ENCODE assay signal across 1 cellular context in the genomic region with DNA sequence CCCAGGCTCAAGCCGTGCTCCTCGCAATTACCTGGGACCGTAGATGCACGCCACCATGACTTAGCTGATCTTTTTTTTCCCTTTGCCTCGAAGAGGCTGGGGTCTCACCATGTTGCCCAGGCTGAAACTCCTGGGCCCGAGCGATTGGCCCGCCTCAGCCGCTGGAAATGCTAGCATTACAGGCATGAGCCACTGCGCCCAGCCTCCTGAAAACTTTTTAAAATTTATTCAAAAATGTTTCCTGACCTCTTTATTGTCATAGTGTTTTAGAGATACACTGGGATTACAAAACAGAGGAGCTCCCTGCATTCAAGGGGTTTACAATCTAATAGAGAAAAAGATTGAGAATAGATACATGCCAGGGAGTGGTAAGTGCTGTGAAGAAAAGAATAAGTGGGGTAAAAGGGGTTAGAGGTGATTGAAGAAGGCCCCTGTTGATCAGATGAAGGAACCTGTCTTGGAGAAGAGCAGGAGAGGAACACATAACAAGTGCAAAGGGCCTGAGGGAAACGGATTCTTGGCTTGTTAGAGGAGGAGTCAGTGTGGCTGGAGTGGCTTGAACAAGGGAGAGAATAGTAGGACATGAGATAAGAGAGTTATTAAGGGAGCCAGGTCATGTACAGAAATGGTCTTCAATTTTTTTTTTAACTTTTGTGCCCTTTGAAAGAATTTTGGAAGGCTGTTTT.
TF ChIP-seq lines count a peak whose summit lies in the region.

No MANE protein-coding gene starts in this region.

TF ChIP-seq in K562, 482 proteins besides CTCF, POLR2A, EP300 and RAD21 (continued from another document and continues in another):
- TF ChIP-seq, protein P1, sequence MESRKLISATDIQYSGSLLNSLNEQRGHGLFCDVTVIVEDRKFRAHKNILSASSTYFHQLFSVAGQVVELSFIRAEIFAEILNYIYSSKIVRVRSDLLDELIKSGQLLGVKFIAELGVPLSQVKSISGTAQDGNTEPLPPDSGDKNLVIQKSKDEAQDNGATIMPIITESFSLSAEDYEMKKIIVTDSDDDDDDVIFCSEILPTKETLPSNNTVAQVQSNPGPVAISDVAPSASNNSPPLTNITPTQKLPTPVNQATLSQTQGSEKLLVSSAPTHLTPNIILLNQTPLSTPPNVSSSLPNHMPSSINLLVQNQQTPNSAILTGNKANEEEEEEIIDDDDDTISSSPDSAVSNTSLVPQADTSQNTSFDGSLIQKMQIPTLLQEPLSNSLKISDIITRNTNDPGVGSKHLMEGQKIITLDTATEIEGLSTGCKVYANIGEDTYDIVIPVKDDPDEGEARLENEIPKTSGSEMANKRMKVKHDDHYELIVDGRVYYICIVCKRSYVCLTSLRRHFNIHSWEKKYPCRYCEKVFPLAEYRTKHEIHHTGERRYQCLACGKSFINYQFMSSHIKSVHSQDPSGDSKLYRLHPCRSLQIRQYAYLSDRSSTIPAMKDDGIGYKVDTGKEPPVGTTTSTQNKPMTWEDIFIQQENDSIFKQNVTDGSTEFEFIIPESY (CRISPR knock-in tag; IDR thresholded peaks at IDR 0.05): peak; percentile 77
- TF ChIP-seq CC2D1A (IDR thresholded peaks at IDR 0.05) (0 out of 2 replicates have a peak, but pooled peaks have one; percentile 12), HDAC1 (IDR thresholded peaks at IDR 0.05) (peak in 1 of 2 experiments; percentile 48; a peak in 1 of 4 replicates), SUPT5H (IDR thresholded peaks at IDR 0.05) (peak; percentile 17; the same call in 1 of the 2 replicates), CBX8 (IDR thresholded peaks at IDR 0.05; ENCODE audit: borderline replicate concordance, extremely low read depth, low read depth, low read length, poor library complexity, severe bottlenecking) (no peak), GATA2 (CRISPR knock-in tag; IDR thresholded peaks at IDR 0.05) (peak; percentile 12; the same call in 1 of the 2 replicates), LARP7 (IDR thresholded peaks at IDR 0.05) (0 out of 2 replicates have a peak, but pooled peaks have one; percentile 61), NCOA6 (IDR thresholded peaks at IDR 0.05) (no peak), PCBP1 (IDR thresholded peaks at IDR 0.05; ENCODE audit: low read depth, low read length, poor library complexity, severe bottlenecking) (no peak), ARID2 (IDR thresholded peaks at IDR 0.05) (0 out of 2 replicates have a peak, but pooled peaks have one; percentile 16), MYNN (IDR thresholded peaks at IDR 0.05) (no peak), MYNN (CRISPR knock-in tag; IDR thresholded peaks at IDR 0.05) (no peak), ZNF121 (CRISPR knock-in tag; conservative IDR thresholded peaks at IDR 0.05) (0 out of 2 replicates have a peak, but pooled peaks have one; percentile 36), SREBF2 (CRISPR knock-in tag; IDR thresholded peaks at IDR 0.05) (no peak), EHMT2 (IDR thresholded peaks at IDR 0.05) (peak; percentile 54; the same call in 1 of the 2 replicates), ARHGAP35 (IDR thresholded peaks at IDR 0.05; ENCODE audit: partially characterized antibody) (peak; percentile 53), SMARCA4 (IDR thresholded peaks at IDR 0.05) (peak; percentile 11; the same call in 1 of the 2 replicates), RBM25 (IDR thresholded peaks at IDR 0.05; ENCODE audit: low read depth, low read length, severe bottlenecking) (peak; percentile 17), NFATC3 (IDR thresholded peaks at IDR 0.05) (0 out of 2 replicates have a peak, but pooled peaks have one; percentile 35), EWSR1 (IDR thresholded peaks at IDR 0.05; ENCODE audit: borderline replicate concordance, low read depth, partially characterized antibody) (no peak), SMARCA5 (IDR thresholded peaks at IDR 0.05) (peak; percentile 76; the same call in 1 of the 2 replicates), ZNF274 (IDR thresholded peaks at IDR 0.05; ENCODE audit: borderline replicate concordance, low read depth, low read length) (no peak), ZNF12 (CRISPR knock-in tag; IDR thresholded peaks at IDR 0.05) (0 out of 2 replicates have a peak, but pooled peaks have one; percentile 28), EP400 (IDR thresholded peaks at IDR 0.05) (no peak), BCOR (IDR thresholded peaks at IDR 0.05) (peak; percentile 36; the same call in 1 of the 2 replicates), TRIM28 (IDR thresholded peaks at IDR 0.05) (peak; percentile 54; the same call in 1 of the 2 replicates), PYGO2 (tag; IDR thresholded peaks at IDR 0.05) (no peak), NFE2L1 (tag; IDR thresholded peaks at IDR 0.05; ENCODE audit: borderline replicate concordance, low read depth) (no peak), NCOA4 (IDR thresholded peaks at IDR 0.05; ENCODE audit: partially characterized antibody) (no peak), SETDB1 (IDR thresholded peaks at IDR 0.05; ENCODE audit: low read length) (no peak), KDM1A (IDR thresholded peaks at IDR 0.05) (peak in 1 of 2 experiments; percentile 36; a peak in 2 of 4 replicates), POLR2G (IDR thresholded peaks at IDR 0.05; ENCODE audit: low read depth, low read length) (0 out of 2 replicates have a peak, but pooled peaks have one; percentile 13), RAD51 (IDR thresholded peaks at IDR 0.05; ENCODE audit: borderline replicate concordance, low read depth) (0 out of 2 replicates have a peak, but pooled peaks have one; percentile 9), ELF4 (CRISPR knock-in tag; IDR thresholded peaks at IDR 0.05) (0 out of 2 replicates have a peak, but pooled peaks have one; percentile 18), GATAD2B (IDR thresholded peaks at IDR 0.05; ENCODE audit: borderline replicate concordance) (no peak)
- TF ChIP-seq, protein P2, sequence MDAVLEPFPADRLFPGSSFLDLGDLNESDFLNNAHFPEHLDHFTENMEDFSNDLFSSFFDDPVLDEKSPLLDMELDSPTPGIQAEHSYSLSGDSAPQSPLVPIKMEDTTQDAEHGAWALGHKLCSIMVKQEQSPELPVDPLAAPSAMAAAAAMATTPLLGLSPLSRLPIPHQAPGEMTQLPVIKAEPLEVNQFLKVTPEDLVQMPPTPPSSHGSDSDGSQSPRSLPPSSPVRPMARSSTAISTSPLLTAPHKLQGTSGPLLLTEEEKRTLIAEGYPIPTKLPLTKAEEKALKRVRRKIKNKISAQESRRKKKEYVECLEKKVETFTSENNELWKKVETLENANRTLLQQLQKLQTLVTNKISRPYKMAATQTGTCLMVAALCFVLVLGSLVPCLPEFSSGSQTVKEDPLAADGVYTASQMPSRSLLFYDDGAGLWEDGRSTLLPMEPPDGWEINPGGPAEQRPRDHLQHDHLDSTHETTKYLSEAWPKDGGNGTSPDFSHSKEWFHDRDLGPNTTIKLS (IDR thresholded peaks at IDR 0.05; ENCODE audit: borderline replicate concordance, low read depth): no peak
- TF ChIP-seq, protein P3, sequence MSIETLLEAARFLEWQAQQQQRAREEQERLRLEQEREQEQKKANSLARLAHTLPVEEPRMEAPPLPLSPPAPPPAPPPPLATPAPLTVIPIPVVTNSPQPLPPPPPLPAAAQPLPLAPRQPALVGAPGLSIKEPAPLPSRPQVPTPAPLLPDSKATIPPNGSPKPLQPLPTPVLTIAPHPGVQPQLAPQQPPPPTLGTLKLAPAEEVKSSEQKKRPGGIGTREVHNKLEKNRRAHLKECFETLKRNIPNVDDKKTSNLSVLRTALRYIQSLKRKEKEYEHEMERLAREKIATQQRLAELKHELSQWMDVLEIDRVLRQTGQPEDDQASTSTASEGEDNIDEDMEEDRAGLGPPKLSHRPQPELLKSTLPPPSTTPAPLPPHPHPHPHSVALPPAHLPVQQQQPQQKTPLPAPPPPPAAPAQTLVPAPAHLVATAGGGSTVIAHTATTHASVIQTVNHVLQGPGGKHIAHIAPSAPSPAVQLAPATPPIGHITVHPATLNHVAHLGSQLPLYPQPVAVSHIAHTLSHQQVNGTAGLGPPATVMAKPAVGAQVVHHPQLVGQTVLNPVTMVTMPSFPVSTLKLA (conservative IDR thresholded peaks at IDR 0.05): 0 out of 4 replicates have a peak, but pooled peaks of 1 of the 2 experiments have one; percentile 5
- TF ChIP-seq, protein P4, sequence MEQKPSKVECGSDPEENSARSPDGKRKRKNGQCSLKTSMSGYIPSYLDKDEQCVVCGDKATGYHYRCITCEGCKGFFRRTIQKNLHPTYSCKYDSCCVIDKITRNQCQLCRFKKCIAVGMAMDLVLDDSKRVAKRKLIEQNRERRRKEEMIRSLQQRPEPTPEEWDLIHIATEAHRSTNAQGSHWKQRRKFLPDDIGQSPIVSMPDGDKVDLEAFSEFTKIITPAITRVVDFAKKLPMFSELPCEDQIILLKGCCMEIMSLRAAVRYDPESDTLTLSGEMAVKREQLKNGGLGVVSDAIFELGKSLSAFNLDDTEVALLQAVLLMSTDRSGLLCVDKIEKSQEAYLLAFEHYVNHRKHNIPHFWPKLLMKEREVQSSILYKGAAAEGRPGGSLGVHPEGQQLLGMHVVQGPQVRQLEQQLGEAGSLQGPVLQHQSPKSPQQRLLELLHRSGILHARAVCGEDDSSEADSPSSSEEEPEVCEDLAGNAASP (IDR thresholded peaks at IDR 0.05): no peak
- TF ChIP-seq, protein P5, sequence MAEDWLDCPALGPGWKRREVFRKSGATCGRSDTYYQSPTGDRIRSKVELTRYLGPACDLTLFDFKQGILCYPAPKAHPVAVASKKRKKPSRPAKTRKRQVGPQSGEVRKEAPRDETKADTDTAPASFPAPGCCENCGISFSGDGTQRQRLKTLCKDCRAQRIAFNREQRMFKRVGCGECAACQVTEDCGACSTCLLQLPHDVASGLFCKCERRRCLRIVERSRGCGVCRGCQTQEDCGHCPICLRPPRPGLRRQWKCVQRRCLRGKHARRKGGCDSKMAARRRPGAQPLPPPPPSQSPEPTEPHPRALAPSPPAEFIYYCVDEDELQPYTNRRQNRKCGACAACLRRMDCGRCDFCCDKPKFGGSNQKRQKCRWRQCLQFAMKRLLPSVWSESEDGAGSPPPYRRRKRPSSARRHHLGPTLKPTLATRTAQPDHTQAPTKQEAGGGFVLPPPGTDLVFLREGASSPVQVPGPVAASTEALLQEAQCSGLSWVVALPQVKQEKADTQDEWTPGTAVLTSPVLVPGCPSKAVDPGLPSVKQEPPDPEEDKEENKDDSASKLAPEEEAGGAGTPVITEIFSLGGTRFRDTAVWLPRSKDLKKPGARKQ (CRISPR knock-in tag; IDR thresholded peaks at IDR 0.05): peak; percentile 5; the same call in 1 of the 2 replicates
- TF ChIP-seq, protein P6, sequence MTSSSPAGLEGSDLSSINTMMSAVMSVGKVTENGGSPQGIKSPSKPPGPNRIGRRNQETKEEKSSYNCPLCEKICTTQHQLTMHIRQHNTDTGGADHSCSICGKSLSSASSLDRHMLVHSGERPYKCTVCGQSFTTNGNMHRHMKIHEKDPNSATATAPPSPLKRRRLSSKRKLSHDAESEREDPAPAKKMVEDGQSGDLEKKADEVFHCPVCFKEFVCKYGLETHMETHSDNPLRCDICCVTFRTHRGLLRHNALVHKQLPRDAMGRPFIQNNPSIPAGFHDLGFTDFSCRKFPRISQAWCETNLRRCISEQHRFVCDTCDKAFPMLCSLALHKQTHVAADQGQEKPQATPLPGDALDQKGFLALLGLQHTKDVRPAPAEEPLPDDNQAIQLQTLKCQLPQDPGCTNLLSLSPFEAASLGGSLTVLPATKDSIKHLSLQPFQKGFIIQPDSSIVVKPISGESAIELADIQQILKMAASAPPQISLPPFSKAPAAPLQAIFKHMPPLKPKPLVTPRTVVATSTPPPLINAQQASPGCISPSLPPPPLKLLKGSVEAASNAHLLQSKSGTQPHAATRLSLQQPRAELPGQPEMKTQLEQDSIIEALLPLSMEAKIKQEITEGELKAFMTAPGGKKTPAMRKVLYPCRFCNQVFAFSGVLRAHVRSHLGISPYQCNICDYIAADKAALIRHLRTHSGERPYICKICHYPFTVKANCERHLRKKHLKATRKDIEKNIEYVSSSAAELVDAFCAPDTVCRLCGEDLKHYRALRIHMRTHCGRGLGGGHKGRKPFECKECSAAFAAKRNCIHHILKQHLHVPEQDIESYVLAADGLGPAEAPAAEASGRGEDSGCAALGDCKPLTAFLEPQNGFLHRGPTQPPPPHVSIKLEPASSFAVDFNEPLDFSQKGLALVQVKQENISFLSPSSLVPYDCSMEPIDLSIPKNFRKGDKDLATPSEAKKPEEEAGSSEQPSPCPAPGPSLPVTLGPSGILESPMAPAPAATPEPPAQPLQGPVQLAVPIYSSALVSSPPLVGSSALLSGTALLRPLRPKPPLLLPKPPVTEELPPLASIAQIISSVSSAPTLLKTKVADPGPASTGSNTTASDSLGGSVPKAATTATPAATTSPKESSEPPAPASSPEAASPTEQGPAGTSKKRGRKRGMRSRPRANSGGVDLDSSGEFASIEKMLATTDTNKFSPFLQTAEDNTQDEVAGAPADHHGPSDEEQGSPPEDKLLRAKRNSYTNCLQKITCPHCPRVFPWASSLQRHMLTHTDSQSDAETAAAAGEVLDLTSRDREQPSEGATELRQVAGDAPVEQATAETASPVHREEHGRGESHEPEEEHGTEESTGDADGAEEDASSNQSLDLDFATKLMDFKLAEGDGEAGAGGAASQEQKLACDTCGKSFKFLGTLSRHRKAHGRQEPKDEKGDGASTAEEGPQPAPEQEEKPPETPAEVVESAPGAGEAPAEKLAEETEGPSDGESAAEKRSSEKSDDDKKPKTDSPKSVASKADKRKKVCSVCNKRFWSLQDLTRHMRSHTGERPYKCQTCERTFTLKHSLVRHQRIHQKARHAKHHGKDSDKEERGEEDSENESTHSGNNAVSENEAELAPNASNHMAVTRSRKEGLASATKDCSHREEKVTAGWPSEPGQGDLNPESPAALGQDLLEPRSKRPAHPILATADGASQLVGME (CRISPR knock-in tag; IDR thresholded peaks at IDR 0.05): no peak
- TF ChIP-seq, protein P7, sequence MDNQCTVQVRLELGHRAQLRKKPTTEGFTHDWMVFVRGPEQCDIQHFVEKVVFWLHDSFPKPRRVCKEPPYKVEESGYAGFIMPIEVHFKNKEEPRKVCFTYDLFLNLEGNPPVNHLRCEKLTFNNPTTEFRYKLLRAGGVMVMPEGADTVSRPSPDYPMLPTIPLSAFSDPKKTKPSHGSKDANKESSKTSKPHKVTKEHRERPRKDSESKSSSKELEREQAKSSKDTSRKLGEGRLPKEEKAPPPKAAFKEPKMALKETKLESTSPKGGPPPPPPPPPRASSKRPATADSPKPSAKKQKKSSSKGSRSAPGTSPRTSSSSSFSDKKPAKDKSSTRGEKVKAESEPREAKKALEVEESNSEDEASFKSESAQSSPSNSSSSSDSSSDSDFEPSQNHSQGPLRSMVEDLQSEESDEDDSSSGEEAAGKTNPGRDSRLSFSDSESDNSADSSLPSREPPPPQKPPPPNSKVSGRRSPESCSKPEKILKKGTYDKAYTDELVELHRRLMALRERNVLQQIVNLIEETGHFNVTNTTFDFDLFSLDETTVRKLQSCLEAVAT (IDR thresholded peaks at IDR 0.05): 0 out of 4 replicates have a peak, but pooled peaks of 1 of the 2 experiments have one; percentile 31
